ENCODE assay signal across 1 cellular context in genomic region chr19:3968556-3969434, GRCh38.
A peak's percentile ranks its signal among the peaks of the same experiment; 100 is the strongest.
TF ChIP-seq lines count a peak whose summit lies in the region.

No MANE protein-coding gene starts in this region.

TF ChIP-seq in HepG2, 621 proteins besides CTCF, POLR2A, EP300 and RAD21 (continued from another document and continues in another):
- TF ChIP-seq MNT (IDR thresholded peaks at IDR 0.05) (no peak), KDM5A (IDR thresholded peaks at IDR 0.05; ENCODE audit: borderline replicate concordance, low read length) (no peak), ZNF441 (CRISPR knock-in tag; IDR thresholded peaks at IDR 0.05; ENCODE audit: borderline replicate concordance) (no peak), ZFP82 (CRISPR knock-in tag; IDR thresholded peaks at IDR 0.05; ENCODE audit: borderline replicate concordance) (no peak), ZMAT3 (CRISPR knock-in tag; conservative IDR thresholded peaks at IDR 0.05) (no peak), ATAD3A (CRISPR knock-in tag; IDR thresholded peaks at IDR 0.05) (no peak), GABPB1 (CRISPR knock-in tag; IDR thresholded peaks at IDR 0.05) (peak; percentile 26; the same call in 1 of the 2 replicates), MIXL1 (CRISPR knock-in tag; IDR thresholded peaks at IDR 0.05) (peak; percentile 28; the same call in 1 of the 2 replicates), CBX5 (CRISPR knock-in tag; IDR thresholded peaks at IDR 0.05; ENCODE audit: borderline replicate concordance) (peak; percentile 27; the same call in 1 of the 2 replicates), FOSL1 (CRISPR knock-in tag; IDR thresholded peaks at IDR 0.05; ENCODE audit: borderline replicate concordance) (peak; percentile 45; the same call in 1 of the 2 replicates), TFE3 (CRISPR knock-in tag; IDR thresholded peaks at IDR 0.05) (peak; percentile 28; the same call in 1 of the 2 replicates), FOSL2 (CRISPR knock-in tag; IDR thresholded peaks at IDR 0.05) (peak; percentile 92), SMYD3 (CRISPR knock-in tag; IDR thresholded peaks at IDR 0.05) (no peak), SALL1 (CRISPR knock-in tag; IDR thresholded peaks at IDR 0.05) (peak; percentile 31; the same call in 1 of the 2 replicates), LCORL (IDR thresholded peaks at IDR 0.05) (no peak), LCORL (CRISPR knock-in tag; IDR thresholded peaks at IDR 0.05) (peak; percentile 76; the same call in 1 of the 2 replicates), ZNF329 (CRISPR knock-in tag; IDR thresholded peaks at IDR 0.05; ENCODE audit: low read depth) (no peak), SETDB1 (CRISPR knock-in tag; IDR thresholded peaks at IDR 0.05; ENCODE audit: borderline replicate concordance) (no peak), ZNF615 (CRISPR knock-in tag; IDR thresholded peaks at IDR 0.05; ENCODE audit: borderline replicate concordance) (no peak), ZSCAN29 (CRISPR knock-in tag; conservative IDR thresholded peaks at IDR 0.05) (no peak), ZNF670 (CRISPR knock-in tag; IDR thresholded peaks at IDR 0.05; ENCODE audit: borderline replicate concordance) (no peak), ZFP90 (CRISPR knock-in tag; IDR thresholded peaks at IDR 0.05; ENCODE audit: borderline replicate concordance) (peak; percentile 83; the same call in 1 of the 2 replicates), ZNF335 (CRISPR knock-in tag; IDR thresholded peaks at IDR 0.05) (peak; percentile 27; the same call in 1 of the 2 replicates), ZNF616 (CRISPR knock-in tag; IDR thresholded peaks at IDR 0.05; ENCODE audit: low read depth) (no peak), FOXO1 (CRISPR knock-in tag; IDR thresholded peaks at IDR 0.05) (no peak), NKX3-1 (CRISPR knock-in tag; IDR thresholded peaks at IDR 0.05) (no peak), ZSCAN21 (CRISPR knock-in tag; IDR thresholded peaks at IDR 0.05; ENCODE audit: borderline replicate concordance) (no peak), KAT8 (CRISPR knock-in tag; IDR thresholded peaks at IDR 0.05) (0 out of 2 replicates have a peak, but pooled peaks have one; percentile 31), SPEN (CRISPR knock-in tag; IDR thresholded peaks at IDR 0.05; ENCODE audit: low read depth) (0 out of 2 replicates have a peak, but pooled peaks have one; percentile 21), RBAK (CRISPR knock-in tag; IDR thresholded peaks at IDR 0.05) (no peak), ZNF773 (CRISPR knock-in tag; IDR thresholded peaks at IDR 0.05; ENCODE audit: borderline replicate concordance) (no peak), ONECUT2 (CRISPR knock-in tag; IDR thresholded peaks at IDR 0.05) (no peak), TBX2 (CRISPR knock-in tag; IDR thresholded peaks at IDR 0.05; ENCODE audit: borderline replicate concordance) (0 out of 2 replicates have a peak, but pooled peaks have one; percentile 30), PTBP1 (IDR thresholded peaks at IDR 0.05; ENCODE audit: low read depth, low read length, poor library complexity, severe bottlenecking) (no peak), ZNF7 (CRISPR knock-in tag; IDR thresholded peaks at IDR 0.05) (peak; percentile 94), NR2F6 (IDR thresholded peaks at IDR 0.05) (no peak), NR2F6 (CRISPR knock-in tag; IDR thresholded peaks at IDR 0.05) (peak; percentile 46; the same call in 1 of the 2 replicates), PAXIP1 (CRISPR knock-in tag; conservative IDR thresholded peaks at IDR 0.05) (peak; percentile 65), BORCS8-MEF2B (CRISPR knock-in tag; IDR thresholded peaks at IDR 0.05) (no peak), ZFP36L2 (CRISPR knock-in tag; IDR thresholded peaks at IDR 0.05) (no peak), FIP1L1 (IDR thresholded peaks at IDR 0.05; ENCODE audit: borderline replicate concordance, insufficient read depth, low read depth, low read length) (no peak), XRCC5 (optimal IDR thresholded peaks at IDR 0.05; ENCODE audit: low read length) (peak; percentile 74), FOXA3 (CRISPR knock-in tag; IDR thresholded peaks at IDR 0.05) (peak; percentile 96), FUBP1 (CRISPR knock-in tag; IDR thresholded peaks at IDR 0.05; ENCODE audit: borderline replicate concordance) (no peak), POLR2AphosphoS2 (IDR thresholded peaks at IDR 0.05; ENCODE audit: low read depth, low read length) (0 out of 2 replicates have a peak, but pooled peaks have one; percentile 37), ATF6 (CRISPR knock-in tag; conservative IDR thresholded peaks at IDR 0.05) (no peak), NFATC3 (CRISPR knock-in tag; IDR thresholded peaks at IDR 0.05) (no peak), ZBTB7B (CRISPR knock-in tag; IDR thresholded peaks at IDR 0.05) (no peak; the same call in 1 of the 2 replicates), IRF2 (CRISPR knock-in tag; IDR thresholded peaks at IDR 0.05) (peak; percentile 64; the same call in 1 of the 2 replicates), ATF1 (CRISPR knock-in tag; IDR thresholded peaks at IDR 0.05) (peak; percentile 40; the same call in 1 of the 2 replicates), JARID2 (CRISPR knock-in tag; IDR thresholded peaks at IDR 0.05; ENCODE audit: insufficient replicate concordance) (no peak), ELF3 (CRISPR knock-in tag; IDR thresholded peaks at IDR 0.05) (peak; percentile 50; the same call in 1 of the 2 replicates), EED (CRISPR knock-in tag; IDR thresholded peaks at IDR 0.05) (no peak), ZNF784 (CRISPR knock-in tag; IDR thresholded peaks at IDR 0.05; ENCODE audit: borderline replicate concordance) (no peak), CREM (IDR thresholded peaks at IDR 0.05) (peak; percentile 40; the same call in 1 of the 2 replicates), CREM (CRISPR knock-in tag; IDR thresholded peaks at IDR 0.05) (no peak), ERF (CRISPR knock-in tag; IDR thresholded peaks at IDR 0.05) (peak; percentile 67; the same call in 1 of the 2 replicates), ZNF746 (CRISPR knock-in tag; IDR thresholded peaks at IDR 0.05) (no peak), ZNF510 (CRISPR knock-in tag; IDR thresholded peaks at IDR 0.05; ENCODE audit: low read depth) (no peak), ZKSCAN5 (CRISPR knock-in tag; IDR thresholded peaks at IDR 0.05) (no peak), CBFB (CRISPR knock-in tag; IDR thresholded peaks at IDR 0.05) (no peak), FOXK1 (CRISPR knock-in tag; IDR thresholded peaks at IDR 0.05; ENCODE audit: borderline replicate concordance, low read depth) (peak; percentile 94), PHF20 (CRISPR knock-in tag; IDR thresholded peaks at IDR 0.05) (peak; percentile 24; the same call in 1 of the 2 replicates), ZNF207 (IDR thresholded peaks at IDR 0.05; ENCODE audit: borderline replicate concordance) (no peak), TFAP4 (IDR thresholded peaks at IDR 0.05; ENCODE audit: borderline replicate concordance, low read depth) (peak; percentile 84; the same call in 1 of the 2 replicates), THRA (CRISPR knock-in tag; IDR thresholded peaks at IDR 0.05; ENCODE audit: borderline replicate concordance) (0 out of 2 replicates have a peak, but pooled peaks have one; percentile 14), ZNF83 (CRISPR knock-in tag; IDR thresholded peaks at IDR 0.05; ENCODE audit: borderline replicate concordance) (no peak)
